In the genomic region with DNA sequence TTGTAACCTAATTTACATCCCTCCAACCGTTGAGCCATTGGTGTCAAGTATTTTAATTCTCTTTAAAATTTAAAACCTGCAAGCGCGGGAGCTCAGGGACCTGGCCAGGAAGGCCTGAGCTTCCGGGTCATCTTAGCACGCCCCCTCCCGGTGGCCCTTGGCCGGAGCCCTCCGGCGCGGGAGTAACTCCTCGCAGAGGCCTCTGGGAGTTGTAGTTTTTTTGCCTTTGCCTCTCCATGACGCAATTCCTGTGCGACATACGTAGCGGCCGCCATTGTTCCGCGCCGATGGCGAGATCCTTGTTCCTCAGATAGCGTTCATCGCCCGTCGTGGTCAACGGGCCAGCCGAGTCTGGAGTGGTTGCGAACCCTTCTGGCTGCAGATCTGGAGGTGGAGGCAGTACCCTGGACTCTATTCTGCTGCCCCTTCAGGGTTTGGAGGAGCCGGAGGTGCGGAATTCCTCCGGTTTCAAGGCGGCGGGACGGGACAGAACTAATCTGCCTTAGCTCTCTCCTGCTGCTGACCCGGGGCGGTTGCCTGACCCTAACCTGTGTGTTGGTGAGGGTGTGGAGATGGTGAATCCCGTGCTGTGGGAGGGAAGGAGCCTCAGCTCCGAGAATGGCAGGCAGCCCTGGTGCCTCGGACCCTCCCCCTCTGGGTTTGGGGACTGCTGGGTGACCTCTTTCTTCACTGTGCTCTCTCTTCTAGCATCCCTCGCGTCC, we compare ENCODE assay signal across 8 cellular contexts. TPM values are rescaled to one million over a fixed set of nuclear protein-coding genes. Genes with fewer than 3 reads are reported as not detected.
DNase-seq lines count a peak whose midpoint lies in the region; ATAC-seq and TF ChIP-seq lines count a peak whose summit lies in the region.

TSS of gene ZNF268 (plus strand) at position 258 of the 722 bp plus-strand sequence. CDS start 503 bp downstream, outside the sequence.

- peak within 1 kb of the TSS; percentile 94 for H2AFZ ChIP-seq in KMS-11 (ENCODE audit: low read depth)
- peak within 1 kb of the TSS; percentile 99 for H2AFZ ChIP-seq in fibroblast of lung (ENCODE audit: low read length)

- H3K4me3 Mint-ChIP-seq in naive thymus-derived CD8-positive, alpha-beta T cell = peak within 1 kb of the TSS; percentile 90 to 97 (median 94)

- H3K4me3 ChIP-seq in DOHH2 (ENCODE audit: low read length) = peak within 1 kb of the TSS; percentile 88
- H3K4me3 ChIP-seq in KMS-11 (IDR thresholded peaks at IDR 0.05; ENCODE audit: insufficient read depth, low read depth, low read length) = no peak within 1 kb of the TSS
- H3K4me3 ChIP-seq in fibroblast of lung (replicated peaks in 1 of 4; ENCODE audit: control extremely low read depth in 1 of 4, insufficient read depth in 1 of 4, low read depth in 3 of 4, low read length in 4 of 4) = peak within 1 kb of the TSS; percentile 88 to 100 (median 97)

- peaks cover 44 to 66% (median 59%) of the 10 kb centered on the region in 3 donors for H3K36me3 Mint-ChIP-seq in naive thymus-derived CD8-positive, alpha-beta T cell

- H3F3A ChIP-seq in DOHH2 (ENCODE audit: control insufficient read depth, insufficient read depth) = 0 out of 2 replicates have a peak, but pooled peaks cover 3% of the 10 kb centered on the region

- H3K27me3 ChIP-seq in DOHH2 (ENCODE audit: control insufficient read depth, low read length) (no peaks in the 10 kb centered on the region), KMS-11 (ENCODE audit: insufficient read depth, low read depth) (no peaks in the 10 kb centered on the region), fibroblast of lung (ENCODE audit: control insufficient read depth, insufficient read depth, low read length) (no peaks in the 10 kb centered on the region)

- H3K4me2 ChIP-seq in DOHH2 (ENCODE audit: low read length) = peak within 1 kb of the TSS; percentile 81
- peak within 1 kb of the TSS; percentile 66 for H3K4me2 ChIP-seq in KMS-11
- H3K4me2 ChIP-seq in fibroblast of lung (ENCODE audit: extremely low read depth, insufficient read depth, low read length) = peak within 1 kb of the TSS; percentile 88

- ATAC-seq in GM21737 (IDR thresholded peaks at IDR 0.05; ENCODE audit: unreplicated experiment) = peak; percentile 85
- ATAC-seq in naive thymus-derived CD8-positive, alpha-beta T cell = peak; percentile 87 to 94

- H3K4me1 Mint-ChIP-seq in naive thymus-derived CD8-positive, alpha-beta T cell = peaks cover 18 to 30% (median 21%) of the 10 kb centered on the region in 4 donors

- H3K4me1 ChIP-seq in DOHH2 (ENCODE audit: control insufficient read depth, low read length) = peaks cover 8% of the 10 kb centered on the region
- no peaks in the 10 kb centered on the region for H3K4me1 ChIP-seq in KMS-11 (ENCODE audit: low read depth, poor library complexity, severe bottlenecking)
- H3K4me1 ChIP-seq in fibroblast of lung (ENCODE audit: control insufficient read depth, extremely low read depth, insufficient read depth, low read length) = no peaks in the 10 kb centered on the region

- H3K27ac Mint-ChIP-seq in naive thymus-derived CD8-positive, alpha-beta T cell = peak within 1 kb of the TSS; percentile 89 to 97 (median 94)

- no peaks in the 10 kb centered on the region for H3K27me3 Mint-ChIP-seq in naive thymus-derived CD8-positive, alpha-beta T cell

- H3K9me3 ChIP-seq in DOHH2 (ENCODE audit: control insufficient read depth, insufficient read depth, low read length) = peaks cover 46% of the 10 kb centered on the region
- no peaks in the 10 kb centered on the region for H3K9me3 ChIP-seq in fibroblast of lung (ENCODE audit: control insufficient read depth, insufficient read depth, low read depth, low read length)

- peaks cover 17 to 91% (median 55%) of the 10 kb centered on the region in 9 donors for H3K9me3 Mint-ChIP-seq in naive thymus-derived CD8-positive, alpha-beta T cell

- H4K20me1 ChIP-seq in DOHH2 (ENCODE audit: control insufficient read depth, insufficient read depth, low read depth, low read length) (no peaks in the 10 kb centered on the region), KMS-11 (ENCODE audit: insufficient read depth) (no peaks in the 10 kb centered on the region), fibroblast of lung (ENCODE audit: control insufficient read depth, extremely low read depth, insufficient read depth, low read length) (no peaks in the 10 kb centered on the region)

- H3K36me3 ChIP-seq in DOHH2 (ENCODE audit: control insufficient read depth, low read length) (peaks cover 20% of the 10 kb centered on the region), KMS-11 (ENCODE audit: insufficient read depth) (no peaks in the 10 kb centered on the region), fibroblast of lung (ENCODE audit: control insufficient read depth, insufficient read depth, low read length) (peaks cover 2% of the 10 kb centered on the region)

- H3K27ac ChIP-seq in DOHH2 (ENCODE audit: low read depth, low read length) = peak within 1 kb of the TSS; percentile 32
- peak within 1 kb of the TSS; percentile 53; the same call in 1 of the 2 replicates for H3K27ac ChIP-seq in KMS-11
- peak within 1 kb of the TSS; percentile 93 for H3K27ac ChIP-seq in fibroblast of lung (ENCODE audit: insufficient read depth, low read length)

- peak; percentile 82 for TF ChIP-seq CTCF in DOHH2 (IDR thresholded peaks at IDR 0.05; ENCODE audit: low read depth, low read length, poor library complexity, severe bottlenecking)
- TF ChIP-seq CTCF in KMS-11 (conservative IDR thresholded peaks at IDR 0.05; ENCODE audit: low read depth, low read length) = peak; percentile 68
- peak; percentile 74 to 78 for TF ChIP-seq CTCF in fibroblast of lung (conservative IDR thresholded peaks at IDR 0.05 in 1 of 2, IDR thresholded peaks at IDR 0.05 in 1 of 2; ENCODE audit: low read depth in 1 of 2, low read length in 2 of 2)

- H3K9ac ChIP-seq in KMS-11 = peak within 1 kb of the TSS; percentile 69; the same call in 1 of the 2 replicates
- peak within 1 kb of the TSS; percentile 88 for H3K9ac ChIP-seq in fibroblast of lung (ENCODE audit: insufficient read depth, low read length)

- H3K9me2 ChIP-seq in DOHH2 (replicated peaks; ENCODE audit: control insufficient read depth, low read length) = no peaks in the 10 kb centered on the region

- DNase-seq in RKO (ENCODE audit: low spot score) = peak; percentile 96
- DNase-seq in activated T-helper 1 cell treated with anti-CD3 and anti-CD28 coated beads, Interleukin-2, amount 50 U/mL, for 16 hours (ENCODE audit: low read depth in 1 of 2, low spot score in 1 of 2) = peak; percentile 75 to 81
- peak; percentile 85 to 96 for DNase-seq in fibroblast of lung (ENCODE audit: low read depth in 2 of 2)
- DNase-seq in naive thymus-derived CD8-positive, alpha-beta T cell = peak; percentile 74 to 95 (median 86)
- DNase-seq in stimulated activated naive CD4-positive, alpha-beta T cell (lab: John Stamatoyannopoulos, UW) = peak; percentile 73 to 89 (median 78)

- H3K79me2 ChIP-seq in DOHH2 (ENCODE audit: control insufficient read depth, low read length) (peaks cover 5% of the 10 kb centered on the region), KMS-11 (ENCODE audit: insufficient read depth, low read depth) (no peaks in the 10 kb centered on the region), fibroblast of lung (ENCODE audit: control insufficient read depth, insufficient read depth, low read length) (peaks cover 6% of the 10 kb centered on the region)

- POLR2A ChIA-PET in naive thymus-derived CD8-positive, alpha-beta T cell (lab: Charles Lee) = interaction anchor here (0.5 to 2.3 kb wide), 7 partner anchors 50 to 422 kb away, joined by 3 to 26 read pairs (median 4); partner anchors contain the start of genes ZNF10, ZNF26 and ZNF891

RNA-seq across cellular contexts. Expression of gene ZNF268, which starts in this region (rescaled TPM):
- total RNA-seq in fibroblast of lung = 28.6 and 30.0 TPM in 2 replicates
- 11.6 and 12.3 TPM in 2 replicates for polyA plus RNA-seq in fibroblast of lung
- polyA plus RNA-seq in fibroblast of lung (2012) = 9.6 and 9.9 TPM in 2 replicates
- 47.0 and 91.7 TPM in 2 replicates for polyA minus RNA-seq in fibroblast of lung (ENCODE audit: low replicate concordance)
- total RNA-seq in naive thymus-derived CD8-positive, alpha-beta T cell = 10 to 100 TPM; 32.8 to 36.6 TPM
- polyA plus RNA-seq in naive thymus-derived CD8-positive, alpha-beta T cell = 10 to 100 TPM; 15.3 to 18.3 (median 16.3) TPM

Comparison
In these comparisons a context has a peak if more than half of its experiments do, and no peak if none do; other contexts are left out.
1. H3K27ac ChIP-seq: peak in every context shown above with its lines; median percentile 93 in fibroblast of lung; 53 in KMS-11; 32 in DOHH2.